Comparison of ENCODE assay signal across 9 cellular contexts in the genomic region with DNA sequence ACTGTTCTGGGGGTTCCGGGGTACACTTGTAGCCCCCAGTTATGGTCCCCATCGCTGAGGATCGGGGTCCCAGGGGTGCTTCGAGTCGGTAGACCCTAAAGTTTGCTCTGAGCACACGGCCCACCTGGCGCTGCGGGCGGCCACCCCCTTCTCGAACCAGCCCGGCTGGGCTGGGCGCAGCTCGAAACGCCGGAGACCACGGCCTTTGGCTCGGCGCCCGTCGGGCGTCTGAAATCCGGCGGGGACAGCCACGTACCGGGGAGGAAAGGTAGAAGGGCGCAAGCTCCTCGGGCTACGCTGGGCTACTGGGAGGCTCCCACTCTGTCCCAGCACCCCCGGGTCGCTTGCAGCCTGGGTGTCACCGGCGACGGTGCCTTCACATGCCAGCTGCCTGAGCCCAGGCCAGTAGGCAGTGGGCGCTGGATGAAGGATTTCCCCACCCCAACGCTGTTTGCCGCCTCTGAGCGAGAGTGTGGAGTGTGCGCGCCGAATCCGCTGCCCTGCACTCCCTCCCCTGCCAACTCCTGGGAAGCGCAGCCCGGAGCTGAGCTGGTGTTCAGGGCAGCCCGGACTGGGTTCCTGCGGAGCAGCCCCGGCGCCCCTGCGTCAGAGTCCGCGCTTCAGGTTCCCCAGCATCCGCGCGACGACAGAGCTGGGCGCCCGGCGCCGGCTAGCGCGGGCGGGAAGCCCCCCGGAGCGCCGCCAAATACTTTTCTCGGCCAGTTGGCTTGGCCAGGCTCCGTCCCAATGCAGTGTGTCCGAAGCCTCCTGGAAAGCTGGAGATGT. TPM values are rescaled to one million over a fixed set of nuclear protein-coding genes. Genes with fewer than 3 reads are reported as not detected.
DNase-seq lines count a peak whose midpoint lies in the region; ATAC-seq, FAIRE-seq and TF ChIP-seq lines count a peak whose summit lies in the region.
"Had no signal": no experiment of that assay in that cellular context is flagged by ENCODE, and none has a peak within 500 bp of the region (broad histone marks: within the 10 kb centered on the region; RNA-seq: fewer than 3 reads in every experiment).

No MANE protein-coding gene starts in this region.

- peaks cover 33% of the 10 kb centered on the region for H3K4me1 Mint-ChIP-seq in CD4-positive, alpha-beta T cell (ENCODE audit: low read depth)
- H3K4me1 Mint-ChIP-seq in activated naive CD8-positive, alpha-beta T cell (ENCODE audit: low read depth) = peaks cover 19% of the 10 kb centered on the region

- no peak for ATAC-seq in CD4-positive, alpha-beta T cell (ENCODE audit: poor library complexity)
- peak in 3 of 4 donors; percentile 33 to 53 (median 40) for ATAC-seq in heart left ventricle
- peak; percentile 34 to 60 (median 45) for ATAC-seq in pancreas
- no peak for ATAC-seq in GM18519 (IDR thresholded peaks at IDR 0.05; ENCODE audit: low FRiP score, unreplicated experiment)
- no peak for ATAC-seq in HG03457 (IDR thresholded peaks at IDR 0.05; ENCODE audit: unreplicated experiment)

- 0 out of 2 replicates have a peak, but pooled peaks cover 4% of the 10 kb centered on the region for H4K20me1 ChIP-seq in Karpas-422 (ENCODE audit: insufficient read depth, low read depth, low read length)

- peaks cover 44% of the 10 kb centered on the region for H3K79me2 ChIP-seq in Karpas-422 (ENCODE audit: low read length)

- H3K27me3 ChIP-seq in CD4-positive, alpha-beta T cell (ENCODE audit: control insufficient read depth, insufficient read depth, low read length) = peaks cover 4% of the 10 kb centered on the region
- no peaks in the 10 kb centered on the region for H3K27me3 ChIP-seq in Karpas-422 (ENCODE audit: low read length)
- peaks cover 0 to 43% (median 0%) of the 10 kb centered on the region in 9 donors for H3K27me3 ChIP-seq in heart left ventricle
- H3K27me3 ChIP-seq in pancreas = no peaks in the 10 kb centered on the region

- POLR2A ChIA-PET in CD4-positive, alpha-beta T cell (lab: Charles Lee) = interaction anchor here (0.7 to 1.9 kb wide), 6 partner anchors 13 to 425 kb away, joined by 3 to 11 read pairs (median 4); a partner anchor contains a TSS

- H3K4me3 ChIP-seq in Karpas-422 (ENCODE audit: low read length) (peak overlapping the region; percentile 80), heart left ventricle (peak overlapping the region; percentile 19 to 86 (median 64)), pancreas (peak overlapping the region; percentile 35 to 60 (median 44))
- H3K4me3 ChIP-seq: K562 had no signal

- no peak for TF ChIP-seq POLR2A in heart left ventricle (IDR thresholded peaks at IDR 0.05)

- no peak for TF ChIP-seq CTCF in CD4-positive, alpha-beta T cell (IDR thresholded peaks at IDR 0.05)
- peak in 1 of 12 donors; percentile 7 for TF ChIP-seq CTCF in heart left ventricle (IDR thresholded peaks at IDR 0.05)
- TF ChIP-seq CTCF in pancreas (IDR thresholded peaks at IDR 0.05) = no peak

- H3K36me3 ChIP-seq in Karpas-422 (ENCODE audit: insufficient read depth, low read length) (peaks cover 17% of the 10 kb centered on the region), heart left ventricle (no peaks in the 10 kb centered on the region), pancreas (no peaks in the 10 kb centered on the region)

- H3K9me2 ChIP-seq in Karpas-422 (replicated peaks; ENCODE audit: insufficient read depth, low read length) = no peaks in the 10 kb centered on the region

- no peak overlapping the region for H3K27ac Mint-ChIP-seq in CD4-positive, alpha-beta T cell
- H3K27ac Mint-ChIP-seq in activated naive CD8-positive, alpha-beta T cell = no peak overlapping the region

- H3K27me3 Mint-ChIP-seq in CD4-positive, alpha-beta T cell = peaks cover 29% of the 10 kb centered on the region
- peaks cover 7% of the 10 kb centered on the region for H3K27me3 Mint-ChIP-seq in activated naive CD8-positive, alpha-beta T cell

- CTCF ChIA-PET in CD4-positive, alpha-beta T cell (lab: Charles Lee) = interaction anchor here (0.9 kb wide), 1 partner anchor 115 kb away, joined by 3 read pairs; no protein-coding TSS in a partner anchor

- no peaks in the 10 kb centered on the region for H3K9me3 ChIP-seq in CD4-positive, alpha-beta T cell (ENCODE audit: control insufficient read depth, low read length)
- H3K9me3 ChIP-seq in Karpas-422 (ENCODE audit: low read length) (no peaks in the 10 kb centered on the region; the same call in 1 of the 2 replicates), heart left ventricle (no peaks in the 10 kb centered on the region), pancreas (no peaks in the 10 kb centered on the region)

- H3K27ac ChIP-seq in CD4-positive, alpha-beta T cell (ENCODE audit: low read depth, low read length) = no peak overlapping the region
- peak overlapping the region; percentile 94 for H3K27ac ChIP-seq in Karpas-422 (ENCODE audit: low read length)
- peak overlapping the region in 11 of 12 donors; percentile 46 to 90 (median 78) for H3K27ac ChIP-seq in heart left ventricle
- H3K27ac ChIP-seq in pancreas = peak overlapping the region; percentile 35 to 87 (median 66)

- H3K9me3 Mint-ChIP-seq in CD4-positive, alpha-beta T cell = no peaks in the 10 kb centered on the region
- H3K9me3 Mint-ChIP-seq in activated naive CD8-positive, alpha-beta T cell (ENCODE audit: low read depth) = no peaks in the 10 kb centered on the region

- peak overlapping the region; percentile 84 for H3K4me3 Mint-ChIP-seq in CD4-positive, alpha-beta T cell
- peak overlapping the region; percentile 67 for H3K4me3 Mint-ChIP-seq in activated naive CD8-positive, alpha-beta T cell

- intact Hi-C loops in CD4-positive, alpha-beta T cell (cut with DNase I, micrococcal nuclease) = loop anchor here (10.0 kb wide), 2 partner anchors 121 to 211 kb away; no protein-coding TSS in a partner anchor
- intact Hi-C loops in heart left ventricle (cut with DNase I) = loop anchor here in 9 of 10 donors (1.0 to 10.0 kb wide), 12 partner anchors 111 to 401 kb away; a partner anchor contains a TSS
- intact Hi-C loops in pancreas (cut with DNase I) = no loop called here

- peak overlapping the region; percentile 96 for H3K9ac ChIP-seq in Karpas-422 (ENCODE audit: low read length)

- H3K4me2 ChIP-seq in Karpas-422 (ENCODE audit: low read depth, low read length, poor library complexity, severe bottlenecking) = peak overlapping the region; percentile 81

- WGBS in heart left ventricle, 4 donors = 1 to 40% (median 5%) methylated on average over 7 to 67 of the region's 67 CpGs
- 0 to 31% methylated on average over 53 to 67 of the region's 67 CpGs for WGBS in pancreas, 2 donors

- H3K36me3 Mint-ChIP-seq in CD4-positive, alpha-beta T cell (ENCODE audit: low read depth) = no peaks in the 10 kb centered on the region
- no peaks in the 10 kb centered on the region for H3K36me3 Mint-ChIP-seq in activated naive CD8-positive, alpha-beta T cell

- peak in 1 of 10 experiments; percentile 33 for DNase-seq in CD4-positive, alpha-beta T cell
- DNase-seq in Karpas-422 (peak; percentile 73), heart left ventricle (peak in 3 of 5 donors; percentile 25 to 62 (median 29)), pancreas (peak; percentile 31 to 83 (median 52)), mesenteric fat pad (ENCODE audit: low spot score) (no peak)

- FAIRE-seq in pancreas (lab: Jason Lieb, UNC) = no peak
- FAIRE-seq: K562 had no signal

- H2AFZ ChIP-seq in Karpas-422 (ENCODE audit: low read length) = no peak overlapping the region

- H3K4me1 ChIP-seq in Karpas-422 (ENCODE audit: low read length) (peaks cover 31% of the 10 kb centered on the region), heart left ventricle (peaks cover 0 to 20% (median 5%) of the 10 kb centered on the region in 12 donors), pancreas (no peaks in the 10 kb centered on the region)

RNA-seq across cellular contexts. Expression of a gene that starts 0.6 kb away (rescaled TPM):
- total RNA-seq in CD4-positive, alpha-beta T cell = under 1 TPM; 0.45 to 0.96 TPM
- total RNA-seq in Karpas-422 (2014; rRNA removed; shearing (Covaris generic); ENCODE audit: low replicate concordance) = 22.9 and 37.8 TPM in 2 replicates
- total RNA-seq in heart left ventricle (1 to 10 TPM; 1.2 to 3.0 (median 1.5) TPM), pancreas (1 to 10 TPM; 2.4 to 4.7 (median 3.0) TPM), mesenteric fat pad (11.2 TPM)
- polyA plus RNA-seq in heart left ventricle (1 to 10 TPM; 1.4 TPM), pancreas (1 to 10 TPM; 3.9 to 8.8 TPM)

Comparison
In these comparisons a context has a peak if more than half of its experiments do, and no peak if none do; other contexts are left out.
1. ATAC-seq: peak in heart left ventricle (3 of 4) and pancreas (4 of 4); none in CD4-positive, alpha-beta T cell (single experiment), GM18519 (single experiment) and HG03457 (single experiment).
2. intact Hi-C loops: an anchor here in CD4-positive, alpha-beta T cell (10.0 kb wide) and heart left ventricle (1.0 to 10.0 kb wide); none called in pancreas.
3. Peak in every context shown above with its lines, with median percentiles within 50 percentile points of each other: H3K4me3 ChIP-seq.